In genomic region chr17:43987131-43988021, GRCh38 we compare ENCODE assay signal across 26 cellular contexts. TPM values are rescaled to one million over a fixed set of nuclear protein-coding genes. Genes with fewer than 3 reads are reported as not detected.
"Had no signal": no experiment of that assay in that cellular context is flagged by ENCODE, and none has a peak within 500 bp of the region (broad histone marks: within the 10 kb centered on the region; RNA-seq: fewer than 3 reads in every experiment).

No MANE protein-coding gene starts in this region.

- H3K9me3 ChIP-seq: adrenal gland, breast epithelium, esophagus squamous epithelium, left lung, sigmoid colon, spleen, thoracic aorta, upper lobe of right lung had no signal

- DNase-seq: activated CD4-positive, alpha-beta T cell treated with anti-CD3 and anti-CD28 coated beads for 1 hour; activated gamma-delta T cell; adrenal gland; cerebellar nuclear complex; effector CD8-positive, alpha-beta T cell; esophagus squamous epithelium; hypothalamus; left lung; naive B cell; sigmoid colon; spleen; stimulated activated CD4-positive, alpha-beta T cell treated with anti-CD3 and anti-CD28 coated beads, Interleukin-4, amount 100 ng/mL, for 4 hours; T-helper 17 cell; upper lobe of right lung had no signal

- H3K4me3 Mint-ChIP-seq: naive B cell; neural crest cell; stimulated activated memory B cell treated with anti-CD40 and anti-IgM and Interleukin-4, amounts not matched to agents 10 μg/mL and 1 μg/mL and 100 μg/mL, for 72 hours; T-helper 17 cell had no signal

- H3K36me3 ChIP-seq: adrenal gland, breast epithelium, esophagus squamous epithelium, left lung, sigmoid colon, spleen, thoracic aorta, upper lobe of right lung had no signal

- H3K4me3 ChIP-seq: adrenal gland, breast epithelium, esophagus squamous epithelium, left lung, sigmoid colon, spleen, thoracic aorta, upper lobe of right lung had no signal

- ATAC-seq: activated naive CD4-positive, alpha-beta T cell treated with anti-CD3 and anti-CD28 coated beads, Interleukin-2, amount 50 U/mL, for 72 hours; left lung; stimulated activated memory B cell treated with anti-CD40 and anti-IgM and Interleukin-4, amounts not matched to agents 10 μg/mL and 1 μg/mL and 100 μg/mL, for 72 hours; T-helper 17 cell; upper lobe of right lung had no signal

- H3K4me1 Mint-ChIP-seq: neural crest cell; stimulated activated memory B cell treated with anti-CD40 and anti-IgM and Interleukin-4, amounts not matched to agents 10 μg/mL and 1 μg/mL and 100 μg/mL, for 72 hours; T-helper 17 cell had no signal

- H3K36me3 Mint-ChIP-seq: activated naive CD4-positive, alpha-beta T cell treated with anti-CD3 and anti-CD28 coated beads, Interleukin-2, amount 50 U/mL, for 72 hours; naive B cell; stimulated activated memory B cell treated with anti-CD40 and anti-IgM and Interleukin-4, amounts not matched to agents 10 μg/mL and 1 μg/mL and 100 μg/mL, for 72 hours had no signal

- FAIRE-seq: astrocyte, endothelial cell of umbilical vein, keratinocyte had no signal

- H3K9me3 Mint-ChIP-seq: activated naive CD4-positive, alpha-beta T cell treated with anti-CD3 and anti-CD28 coated beads, Interleukin-2, amount 50 U/mL, for 72 hours; naive B cell; neural crest cell; stimulated activated memory B cell treated with anti-CD40 and anti-IgM and Interleukin-4, amounts not matched to agents 10 μg/mL and 1 μg/mL and 100 μg/mL, for 72 hours had no signal

- H3K27ac ChIP-seq: breast epithelium, esophagus squamous epithelium, left lung, sigmoid colon, spleen, thoracic aorta, upper lobe of right lung, VCaP had no signal

- H3K27ac Mint-ChIP-seq: activated naive CD4-positive, alpha-beta T cell treated with anti-CD3 and anti-CD28 coated beads, Interleukin-2, amount 50 U/mL, for 72 hours; stimulated activated memory B cell treated with anti-CD40 and anti-IgM and Interleukin-4, amounts not matched to agents 10 μg/mL and 1 μg/mL and 100 μg/mL, for 72 hours; T-helper 17 cell had no signal

- H3K4me1 ChIP-seq: breast epithelium had no signal

RNA-seq across cellular contexts. Expression of gene PYY, which starts 33.6 kb away (rescaled TPM):
- total RNA-seq: activated CD8-positive, alpha-beta memory T cell treated with anti-CD3 and anti-CD28 coated beads for 36 hours; activated naive CD4-positive, alpha-beta T cell treated with anti-CD3 and anti-CD28 coated beads, Interleukin-2, amount 50 U/mL, for 72 hours; astrocyte; endothelial cell of umbilical vein; esophagus squamous epithelium; left lung; mononuclear cell; neural crest cell; osteocyte; spleen; T-helper 17 cell; thoracic aorta; upper lobe of right lung had no signal
- polyA plus RNA-seq: adrenal gland, endothelial cell of umbilical vein, keratinocyte, spleen had no signal

RNA-seq across cellular contexts. Expression of gene PPY, which starts 45.1 kb away (rescaled TPM):
- total RNA-seq: activated CD8-positive, alpha-beta memory T cell treated with anti-CD3 and anti-CD28 coated beads for 36 hours; activated naive CD4-positive, alpha-beta T cell treated with anti-CD3 and anti-CD28 coated beads, Interleukin-2, amount 50 U/mL, for 72 hours; adrenal gland; astrocyte; breast epithelium; endothelial cell of umbilical vein; esophagus squamous epithelium; left lung; mononuclear cell; neural crest cell; osteocyte; sigmoid colon; spleen; T-helper 17 cell; thoracic aorta; upper lobe of right lung had no signal
- polyA plus RNA-seq: adrenal gland, endothelial cell of umbilical vein, keratinocyte, sigmoid colon, spleen had no signal
